1 cellular context compared by ENCODE assay signal in genomic region chr21:45590246-45590725, GRCh38.
TF ChIP-seq lines count a peak whose summit lies in the region.

No MANE protein-coding gene starts in this region.

TF ChIP-seq in H1, 55 proteins besides CTCF, POLR2A, EP300 and RAD21 (continued from another document):
- TF ChIP-seq, protein P1, sequence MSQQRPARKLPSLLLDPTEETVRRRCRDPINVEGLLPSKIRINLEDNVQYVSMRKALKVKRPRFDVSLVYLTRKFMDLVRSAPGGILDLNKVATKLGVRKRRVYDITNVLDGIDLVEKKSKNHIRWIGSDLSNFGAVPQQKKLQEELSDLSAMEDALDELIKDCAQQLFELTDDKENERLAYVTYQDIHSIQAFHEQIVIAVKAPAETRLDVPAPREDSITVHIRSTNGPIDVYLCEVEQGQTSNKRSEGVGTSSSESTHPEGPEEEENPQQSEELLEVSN (IDR thresholded peaks at IDR 0.05) = peak; percentile 79; the same call in 1 of the 2 replicates
- TF ChIP-seq KDM1A (IDR thresholded peaks at IDR 0.05; ENCODE audit: borderline replicate concordance, low read length) = no peak
- peak; percentile 87 for TF ChIP-seq KDM4A (IDR thresholded peaks at IDR 0.05; ENCODE audit: low read depth, low read length, severe bottlenecking)
- no peak for TF ChIP-seq RBBP5 (IDR thresholded peaks at IDR 0.05; ENCODE audit: borderline replicate concordance, low read depth, low read length)
